In the genomic region with DNA sequence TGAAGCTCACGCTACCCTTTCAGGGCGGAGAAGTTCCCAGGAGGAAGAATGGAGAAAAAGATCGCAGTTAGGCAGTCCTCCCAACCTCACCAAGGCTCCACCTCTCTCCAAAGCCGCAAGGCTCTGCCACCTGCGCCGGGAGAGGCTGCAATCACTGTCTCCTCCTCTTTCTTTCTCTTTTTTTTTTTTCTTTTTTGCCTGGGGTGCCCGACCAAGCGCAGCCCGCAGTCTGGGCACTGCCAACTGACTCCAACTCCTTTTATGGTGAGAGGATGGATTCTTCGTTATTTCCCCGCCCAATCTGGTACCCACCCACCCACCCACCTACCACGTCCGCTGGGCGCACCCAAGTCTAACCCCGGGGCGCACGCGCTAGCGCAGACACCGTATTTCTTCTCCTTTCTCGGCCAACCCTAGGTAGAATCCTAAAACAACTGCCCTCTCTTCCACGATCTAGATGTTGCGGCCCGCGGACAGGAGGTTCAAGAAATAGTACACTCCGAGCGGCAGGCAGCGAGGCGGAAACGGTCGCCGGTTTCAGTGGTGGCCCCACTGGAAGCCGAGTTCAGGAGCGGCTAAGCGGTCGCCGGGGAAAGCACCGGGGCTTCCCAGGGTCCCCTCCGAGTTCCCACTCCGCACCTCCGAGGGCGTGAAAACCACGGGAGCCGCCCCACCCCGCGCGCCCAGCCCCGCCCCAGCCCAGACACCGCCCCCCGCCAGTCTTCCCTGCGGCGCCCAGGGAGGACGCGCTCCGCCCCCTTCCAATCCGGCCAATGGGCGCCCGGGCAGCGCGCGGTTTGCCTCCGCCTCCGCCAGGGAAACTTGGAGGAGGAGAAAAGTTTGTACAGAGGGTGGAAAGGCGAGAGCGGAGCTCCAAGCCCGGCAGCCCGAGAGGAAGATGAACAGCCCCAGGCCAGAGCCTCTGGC, we compare ENCODE assay signal across 8 cellular contexts. TPM values are rescaled to one million over a fixed set of nuclear protein-coding genes. Genes with fewer than 3 reads are reported as not detected.
A peak's percentile ranks its signal among the peaks of the same experiment; 100 is the strongest.
DNase-seq lines count a peak whose midpoint lies in the region; ATAC-seq and TF ChIP-seq lines count a peak whose summit lies in the region.

TSS of gene PTGER4 (plus strand) at position 845 of the 927 bp plus-strand sequence. CDS start 1,079 bp downstream, outside the sequence.

- H3K4me3 Mint-ChIP-seq in natural killer cell, result peak within 1 kb of the TSS; percentile 99

- ATAC-seq in GM21528 (IDR thresholded peaks at IDR 0.05; ENCODE audit: low FRiP score, unreplicated experiment) (peak; percentile 81), natural killer cell (peak; percentile 68 to 84 (median 77))

- peak within 1 kb of the TSS; percentile 91 to 95 for H3K27ac Mint-ChIP-seq in natural killer cell

- intact Hi-C loops in natural killer cell (cut with micrococcal nuclease), result loop anchor here (2.0 kb wide), 1 partner anchor 243 kb away; no protein-coding TSS in a partner anchor

- H3K27ac ChIP-seq in RWPE1, result peak within 1 kb of the TSS; percentile 98

- no peaks in the 10 kb centered on the region for H3K27me3 Mint-ChIP-seq in natural killer cell (ENCODE audit: low read depth in 2 of 2)

- CTCF ChIA-PET in RWPE1 (lab: Yijun Ruan, JAX), result interaction anchor here (0.5 to 0.6 kb wide), 2 partner anchors 15 to 1481 kb away, joined by 3 to 5 read pairs; no protein-coding TSS in a partner anchor

- TF ChIP-seq CTCF in RWPE1 (conservative IDR thresholded peaks at IDR 0.05; ENCODE audit: low read depth) (no peak), fibroblast of mammary gland (conservative IDR thresholded peaks at IDR 0.05; ENCODE audit: control insufficient read depth, insufficient read depth, low read depth, low read length) (no peak), natural killer cell (IDR thresholded peaks at IDR 0.05) (no peak)

- peak within 1 kb of the TSS; percentile 73 for H3K4me3 ChIP-seq in fibroblast of mammary gland (ENCODE audit: control insufficient read depth, low read depth, low read length)

- POLR2A ChIA-PET in RWPE1 (lab: Yijun Ruan, JAX; ENCODE audit: low non-redundant PET), result interaction anchor here (0.8 kb wide), 1 partner anchor 35 kb away, joined by 3 read pairs; no protein-coding TSS in a partner anchor

- H3K36me3 Mint-ChIP-seq in natural killer cell, result peaks cover 13% of the 10 kb centered on the region

- peaks cover 87 to 91% of the 10 kb centered on the region in 2 donors for H3K4me1 Mint-ChIP-seq in natural killer cell

- DNase-seq in DMS 273 treated with DMSO at 0.1 percent for 48 hours (lab: John Stamatoyannopoulos, UW), result peak; percentile 57
- peak; percentile 99 for DNase-seq in HuH-7.5 (ENCODE audit: low spot score)
- peak; percentile 97 for DNase-seq in RWPE1 (ENCODE audit: low spot score)
- DNase-seq in activated T-helper 1 cell treated with anti-CD3 and anti-CD28 coated beads, Interleukin-2, amount 50 U/mL, for 16 hours (ENCODE audit: low read depth in 1 of 2, low spot score in 1 of 2), result peak; percentile 73 to 90
- DNase-seq in fibroblast of mammary gland (ENCODE audit: low read depth), result peak; percentile 83
- DNase-seq in natural killer cell, result peak; percentile 80
- peak; percentile 84 to 91 (median 89) for DNase-seq in stimulated activated naive CD4-positive, alpha-beta T cell (lab: John Stamatoyannopoulos, UW)

- no peaks in the 10 kb centered on the region for H3K9me3 Mint-ChIP-seq in natural killer cell

RNA-seq across cellular contexts. Expression of gene PTGER4, which starts in this region (rescaled TPM):
- 100 to 1,000 TPM; 112 to 126 (median 117) TPM for total RNA-seq in natural killer cell

Comparison
In these comparisons a context has a peak if more than half of its experiments do, and no peak if none do; other contexts are left out.
1. Peak in every context shown above with its lines: DNase-seq, ATAC-seq, H3K4me3 ChIP-seq and H3K27ac ChIP-seq.